Comparison of ENCODE assay signal across 19 cellular contexts in the genomic region with DNA sequence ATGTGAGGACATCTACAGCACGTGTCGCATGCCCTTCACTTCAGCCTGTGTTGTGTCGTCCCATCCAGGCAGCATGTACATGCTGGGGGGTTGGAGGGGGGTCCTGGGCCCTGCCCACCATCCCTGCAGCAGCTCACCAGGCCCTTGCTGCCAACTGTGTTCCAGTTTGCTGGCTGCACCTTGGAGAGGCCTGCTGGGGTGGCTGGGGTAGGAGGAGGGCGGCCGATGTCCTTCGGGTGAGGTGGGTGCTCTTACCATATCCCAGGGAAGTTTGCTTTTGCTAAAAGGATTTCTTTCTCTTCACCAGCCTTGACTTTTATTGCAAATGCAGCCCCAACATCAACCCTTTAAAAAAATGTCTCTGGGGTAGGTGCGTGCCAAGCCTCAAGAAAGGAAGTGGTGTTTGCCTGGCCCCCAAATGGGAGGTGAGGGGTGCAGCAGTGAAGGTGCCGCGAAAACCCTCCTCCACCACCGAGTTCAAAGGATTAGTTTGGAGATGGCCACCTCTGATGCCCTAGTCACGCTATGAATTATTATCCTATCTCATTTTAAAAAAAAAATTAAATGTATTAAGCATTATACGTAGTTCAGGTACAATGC.
A peak's percentile ranks its signal among the peaks of the same experiment; 100 is the strongest.
DNase-seq lines count a peak whose midpoint lies in the region; ATAC-seq and TF ChIP-seq lines count a peak whose summit lies in the region.
"Had no signal": no experiment of that assay in that cellular context is flagged by ENCODE, and none has a peak within 500 bp of the region (broad histone marks: within the 10 kb centered on the region; RNA-seq: fewer than 3 reads in every experiment).

No MANE protein-coding gene starts in this region.

- no peaks in the 10 kb centered on the region for H3K36me3 Mint-ChIP-seq in CD8-positive, alpha-beta T cell
- H3K36me3 Mint-ChIP-seq: naive B cell had no signal

- peak; percentile 47 for ATAC-seq in CD8-positive, alpha-beta T cell
- ATAC-seq in HG03565 (IDR thresholded peaks at IDR 0.05; ENCODE audit: unreplicated experiment) (no peak), HG02610 (IDR thresholded peaks at IDR 0.05; ENCODE audit: unreplicated experiment) (no peak)
- ATAC-seq: HCT116, K562 had no signal

- H4K91ac ChIP-seq in mesenchymal stem cell (ENCODE audit: low read length), result peak overlapping the region; percentile 65

- H2BK5ac ChIP-seq in mesenchymal stem cell (ENCODE audit: low read depth, low read length, poor library complexity, severe bottlenecking), result no peak overlapping the region

- H3K23ac ChIP-seq in mesenchymal stem cell (ENCODE audit: low read length in 2 of 2), result no peak overlapping the region

- intact Hi-C loops in CD8-positive, alpha-beta T cell (cut with DNase I, micrococcal nuclease), result loop anchor here in 1 of 2 experiments (5.0 kb wide), 1 partner anchor 42 kb away; no protein-coding TSS in a partner anchor
- intact Hi-C loops in vagina (cut with DNase I), result no loop called here

- H3K4me1 Mint-ChIP-seq in CD8-positive, alpha-beta T cell (ENCODE audit: low read depth), result peaks cover 49% of the 10 kb centered on the region

- 89% methylated on average over 6 of the region's 12 CpGs for WGBS in mesenchymal stem cell

- H3K14ac ChIP-seq in mesenchymal stem cell (ENCODE audit: low read length in 2 of 2), result no peak overlapping the region

- no peak overlapping the region for H3K4ac ChIP-seq in mesenchymal stem cell (ENCODE audit: low read depth in 1 of 2, low read length in 2 of 2)

- H3K4me2 ChIP-seq in mesenchymal stem cell (ENCODE audit: low read length, poor library complexity, severe bottlenecking), result no peak overlapping the region

- H3K18ac ChIP-seq in mesenchymal stem cell (ENCODE audit: low read depth in 1 of 2, low read length in 2 of 2), result no peak overlapping the region

- H3K27ac Mint-ChIP-seq in CD8-positive, alpha-beta T cell, result no peak overlapping the region

- H2AK5ac ChIP-seq in mesenchymal stem cell (ENCODE audit: low read length, severe bottlenecking), result no peak overlapping the region

- peak; percentile 22 to 79 (median 47) for DNase-seq in CD8-positive, alpha-beta T cell
- peak; percentile 31 for DNase-seq in Jurkat, Clone E6-1 (ENCODE audit: low read depth, low spot score)
- DNase-seq in activated gamma-delta T cell treated with anti-CD3 and anti-CD28 coated beads, Interleukin-2, amount 50 U/mL, for 16 hours (ENCODE audit: low read depth), result peak; percentile 56
- DNase-seq in mesenchymal stem cell, result no peak
- DNase-seq in vagina (ENCODE audit: extremely low spot score in 2 of 2), result no peak
- DNase-seq: caudate nucleus; effector CD4-positive, alpha-beta T cell; lower lobe of right lung; MV-4-11; naive B cell; NCI-H1930; small intestine; stimulated activated CD4-positive, alpha-beta T cell treated with anti-CD3 and anti-CD28 coated beads, Interleukin-4, amount 100 ng/mL, for 1 hour had no signal

- H2BK120ac ChIP-seq in mesenchymal stem cell (ENCODE audit: low read depth, low read length), result no peak overlapping the region

- CTCF ChIA-PET in CD8-positive, alpha-beta T cell (lab: Charles Lee), result no interaction called here

- POLR2A ChIA-PET in CD8-positive, alpha-beta T cell (lab: Charles Lee), result interaction anchor here (0.7 to 4.8 kb wide), 5 partner anchors 10 to 168 kb away, joined by 3 to 38 read pairs (median 3); a partner anchor contains a TSS

- H4K8ac ChIP-seq in mesenchymal stem cell (ENCODE audit: low read length), result no peak overlapping the region

- H2AFZ ChIP-seq in mesenchymal stem cell (ENCODE audit: low read depth, low read length), result no peak overlapping the region

- H3K36me3 ChIP-seq in CD8-positive, alpha-beta T cell (ENCODE audit: insufficient read depth, low read length), result no peaks in the 10 kb centered on the region
- no peaks in the 10 kb centered on the region for H3K36me3 ChIP-seq in mesenchymal stem cell (ENCODE audit: control insufficient read depth in 1 of 2, insufficient read depth in 2 of 2, low read depth in 1 of 2, low read length in 2 of 2)
- no peaks in the 10 kb centered on the region for H3K36me3 ChIP-seq in vagina
- H3K36me3 ChIP-seq: lower lobe of right lung, prostate gland, suprapubic skin had no signal

- no peak overlapping the region for H3K4me3 ChIP-seq in CD8-positive, alpha-beta T cell (ENCODE audit: low read depth, low read length)
- H3K4me3 ChIP-seq in Jurkat, Clone E6-1 (ENCODE audit: low read length), result no peak overlapping the region
- H3K4me3 ChIP-seq in mesenchymal stem cell (ENCODE audit: insufficient read depth in 1 of 2, low read depth in 1 of 2, low read length in 2 of 2) (no peak overlapping the region), vagina (no peak overlapping the region)
- H3K4me3 ChIP-seq: K562, lower lobe of right lung, prostate gland, suprapubic skin had no signal

- H3K4me1 ChIP-seq in CD8-positive, alpha-beta T cell (ENCODE audit: insufficient read depth, low read length), result peaks cover 49% of the 10 kb centered on the region
- H3K4me1 ChIP-seq in mesenchymal stem cell (ENCODE audit: control insufficient read depth, insufficient read depth, low read depth, low read length), result peaks cover 4% of the 10 kb centered on the region
- no peaks in the 10 kb centered on the region for H3K4me1 ChIP-seq in vagina
- H3K4me1 ChIP-seq: lower lobe of right lung, prostate gland had no signal

- TF ChIP-seq POLR2A in vagina (IDR thresholded peaks at IDR 0.05), result no peak

- H3K4me3 Mint-ChIP-seq in CD8-positive, alpha-beta T cell, result no peak overlapping the region
- H3K4me3 Mint-ChIP-seq: naive B cell had no signal

- TF ChIP-seq CTCF in CD8-positive, alpha-beta T cell (IDR thresholded peaks at IDR 0.05), result no peak
- TF ChIP-seq CTCF in vagina (IDR thresholded peaks at IDR 0.05), result no peak

- peak overlapping the region in 1 of 2 experiments; percentile 58 for H2BK12ac ChIP-seq in mesenchymal stem cell (ENCODE audit: low read length in 2 of 2)

- no peaks in the 10 kb centered on the region for H3K27me3 ChIP-seq in CD8-positive, alpha-beta T cell (ENCODE audit: insufficient read depth, low read length)
- no peaks in the 10 kb centered on the region for H3K27me3 ChIP-seq in mesenchymal stem cell (ENCODE audit: control insufficient read depth in 1 of 2, insufficient read depth in 1 of 2, low read length in 2 of 2)
- H3K27me3 ChIP-seq in vagina, result no peaks in the 10 kb centered on the region
- H3K27me3 ChIP-seq: suprapubic skin had no signal

- H3K27ac ChIP-seq in CD8-positive, alpha-beta T cell (ENCODE audit: low read depth, low read length), result no peak overlapping the region
- H3K27ac ChIP-seq in mesenchymal stem cell (ENCODE audit: low read length, poor library complexity, severe bottlenecking) (no peak overlapping the region), vagina (no peak overlapping the region)
- H3K27ac ChIP-seq: lower lobe of right lung, prostate gland, suprapubic skin had no signal

- no peaks in the 10 kb centered on the region for H3K9me3 ChIP-seq in CD8-positive, alpha-beta T cell (ENCODE audit: low read length)
- H3K9me3 ChIP-seq in mesenchymal stem cell (ENCODE audit: control insufficient read depth, low read length), result no peaks in the 10 kb centered on the region
- no peaks in the 10 kb centered on the region for H3K9me3 ChIP-seq in vagina
- H3K9me3 ChIP-seq: lower lobe of right lung, prostate gland, suprapubic skin had no signal

- H3K27me3 Mint-ChIP-seq in CD8-positive, alpha-beta T cell (ENCODE audit: low read depth), result no peaks in the 10 kb centered on the region

- no peaks in the 10 kb centered on the region for H3K9me3 Mint-ChIP-seq in CD8-positive, alpha-beta T cell
- H3K9me3 Mint-ChIP-seq: naive B cell had no signal

- no peak overlapping the region for H3K9ac ChIP-seq in mesenchymal stem cell (ENCODE audit: low read length)

- peak overlapping the region; percentile 23 for H2BK15ac ChIP-seq in mesenchymal stem cell (ENCODE audit: low read depth, poor library complexity, severe bottlenecking)

- H3K79me1 ChIP-seq in mesenchymal stem cell (replicated peaks; ENCODE audit: low read length, poor library complexity, severe bottlenecking), result no peaks in the 10 kb centered on the region

Comparison
In these comparisons a context has a peak if more than half of its experiments do, and no peak if none do; other contexts are left out.
1. DNase-seq: peak in CD8-positive, alpha-beta T cell (7 of 7), Jurkat, Clone E6-1 (single experiment) and activated gamma-delta T cell treated with anti-CD3 and anti-CD28 coated beads, Interleukin-2, amount 50 U/mL, for 16 hours (single experiment); none in mesenchymal stem cell (single experiment) and vagina (0 of 2).